In the genomic region with DNA sequence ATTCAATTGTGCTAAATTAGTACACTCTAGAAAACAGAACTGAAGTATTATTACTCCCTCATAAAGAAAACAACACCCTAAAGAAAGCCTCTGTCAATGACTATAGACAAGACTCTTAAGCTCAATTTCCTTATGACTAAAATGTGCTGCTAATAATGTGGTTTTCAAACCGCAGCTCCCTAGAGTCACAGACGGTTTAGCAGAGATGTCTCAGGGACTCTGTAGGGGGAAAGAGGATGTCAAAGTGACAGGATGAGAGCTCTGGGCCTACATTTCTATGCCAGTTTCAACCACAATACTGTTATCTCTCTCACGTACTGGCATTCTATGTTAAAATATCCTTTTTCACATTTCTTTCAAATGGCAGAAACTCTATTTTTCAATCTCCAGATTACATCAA, we compare ENCODE assay signal across 9 cellular contexts. TPM values are rescaled to one million over a fixed set of nuclear protein-coding genes. Genes with fewer than 3 reads are reported as not detected.
DNase-seq lines count a peak whose midpoint lies in the region; ATAC-seq and TF ChIP-seq lines count a peak whose summit lies in the region.
"Had no signal": no experiment of that assay in that cellular context is flagged by ENCODE, and none has a peak within 500 bp of the region (broad histone marks: within the 10 kb centered on the region; RNA-seq: fewer than 3 reads in every experiment).

No MANE protein-coding gene starts in this region.

- intact Hi-C loops in psoas muscle (cut with DNase I) = no loop called here
- intact Hi-C loops in vagina (cut with DNase I) = no loop called here

- no peaks in the 10 kb centered on the region for H3K27me3 ChIP-seq in psoas muscle (ENCODE audit: insufficient read depth in 3 of 3, low read length in 2 of 3)
- no peaks in the 10 kb centered on the region for H3K27me3 ChIP-seq in vagina

- H3K36me3 ChIP-seq in psoas muscle (ENCODE audit: insufficient read depth in 1 of 2, low read depth in 1 of 2) = peaks cover 0 to 80% of the 10 kb centered on the region in 2 donors
- peaks cover 0 to 27% of the 10 kb centered on the region in 2 donors for H3K36me3 ChIP-seq in vagina

- WGBS in psoas muscle, 3 donors = 57 to 88% (median 66%) methylated on average over 3 of the region's 3 CpGs

- TF ChIP-seq CTCF in AG10803 (conservative IDR thresholded peaks at IDR 0.05; ENCODE audit: low read length) (no peak), psoas muscle (IDR thresholded peaks at IDR 0.05) (no peak), vagina (IDR thresholded peaks at IDR 0.05) (no peak)

- H3K9me3 ChIP-seq in psoas muscle = no peaks in the 10 kb centered on the region
- no peaks in the 10 kb centered on the region for H3K9me3 ChIP-seq in vagina

- H3K4me3 ChIP-seq in AG10803 (ENCODE audit: low read length) = no peak overlapping the region
- H3K4me3 ChIP-seq in psoas muscle = no peak overlapping the region
- H3K4me3 ChIP-seq in vagina = no peak overlapping the region

- ATAC-seq in GM19324 (IDR thresholded peaks at IDR 0.05; ENCODE audit: low FRiP score, unreplicated experiment) = peak; percentile 99
- ATAC-seq in HG03175 (IDR thresholded peaks at IDR 0.05; ENCODE audit: unreplicated experiment) = peak; percentile 100
- ATAC-seq in psoas muscle = no peak

- H3K27ac ChIP-seq in psoas muscle (no peak overlapping the region), vagina (no peak overlapping the region)

- H3K4me1 ChIP-seq in psoas muscle (no peaks in the 10 kb centered on the region), vagina (no peaks in the 10 kb centered on the region)

- no peak for TF ChIP-seq POLR2A in vagina (IDR thresholded peaks at IDR 0.05)

- DNase-seq in AG10803 (ENCODE audit: low read depth) = peak; percentile 6
- DNase-seq in activated CD4-positive, alpha-beta T cell treated with anti-CD3 and anti-CD28 coated beads, Interleukin-2, amount 50 U/mL, for 1 hour = peak; percentile 4
- DNase-seq in cerebellum (ENCODE audit: low spot score) = no peak
- no peak for DNase-seq in psoas muscle
- DNase-seq in vagina (ENCODE audit: extremely low spot score in 2 of 2) = no peak
- DNase-seq in NCI-H1694 (lab: John Stamatoyannopoulos, UW) = no peak

RNA-seq across cellular contexts. Expression of a gene that starts 37.6 kb away (rescaled TPM):
- total RNA-seq in cerebellum (48.5 TPM), psoas muscle (1 to 10 TPM in 1 of 4 donors, under 1 TPM in 2, not detected in 1; 0.36 to 4.4 (median 0.86) TPM), vagina (2.2 TPM)
- under 1 TPM in 1 of 3 donors, not detected in 2; 0.03 TPM for polyA plus RNA-seq in psoas muscle
- total RNA-seq: kidney epithelial cell had no signal

RNA-seq across cellular contexts. Expression of a gene that starts 43.3 kb away (rescaled TPM):
- total RNA-seq in cerebellum = 52.0 TPM
- 10 to 100 TPM; 16.4 to 24.5 (median 21.3) TPM for total RNA-seq in psoas muscle
- polyA plus RNA-seq in psoas muscle = 10 to 100 TPM; 20.8 to 47.9 (median 41.5) TPM
- total RNA-seq in vagina = 71.7 TPM

RNA-seq across cellular contexts. Expression of a gene that starts 44.2 kb away (rescaled TPM):
- total RNA-seq in cerebellum (36.5 TPM), psoas muscle (1 to 10 TPM; 1.8 to 3.6 (median 2.6) TPM), vagina (13.8 TPM)
- 1 to 10 TPM; 1.8 to 5.0 (median 4.5) TPM for polyA plus RNA-seq in psoas muscle

Comparison
In these comparisons a context has a peak if more than half of its experiments do, and no peak if none do; other contexts are left out.
1. DNase-seq: peak in AG10803 (single experiment) and activated CD4-positive, alpha-beta T cell treated with anti-CD3 and anti-CD28 coated beads, Interleukin-2, amount 50 U/mL, for 1 hour (single experiment); none in cerebellum (single experiment), psoas muscle (0 of 2), vagina (0 of 2) and NCI-H1694 (single experiment).
2. ATAC-seq: peak in GM19324 (single experiment) and HG03175 (single experiment); none in psoas muscle (0 of 4).